In the genomic region with DNA sequence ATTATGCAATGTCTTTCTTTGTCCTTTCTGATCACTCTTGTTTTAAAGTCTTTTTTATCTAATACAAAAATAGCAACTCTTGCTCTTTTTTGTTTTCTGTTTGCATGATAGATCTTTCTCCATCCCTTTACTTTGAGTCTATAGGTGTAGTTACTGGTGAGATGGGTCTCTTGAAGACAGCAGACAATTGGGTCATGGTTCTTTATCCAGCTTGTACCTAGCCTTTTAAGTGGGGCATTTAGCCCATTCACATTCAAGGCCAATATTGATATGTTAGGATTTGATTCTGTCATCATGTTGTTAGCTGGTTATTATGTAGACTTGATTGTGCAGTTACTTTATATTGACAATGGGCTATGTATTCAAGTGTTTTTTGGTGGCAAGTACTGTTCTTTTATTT, we compare ENCODE assay signal across 2 cellular contexts.
TF ChIP-seq lines count a peak whose summit lies in the region.

No MANE protein-coding gene starts in this region.

TF ChIP-seq in A549, 52 proteins besides CTCF, POLR2A, EP300 and RAD21 (continued from another document):
- TF ChIP-seq NFE2L2 (conservative IDR thresholded peaks at IDR 0.05; ENCODE audit: low read length), result no peak
- TF ChIP-seq SMC3 (IDR thresholded peaks at IDR 0.05), result no peak
- no peak for TF ChIP-seq MYC (IDR thresholded peaks at IDR 0.05; ENCODE audit: borderline replicate concordance, low read length)
- TF ChIP-seq FOSB (CRISPR knock-in tag; IDR thresholded peaks at IDR 0.05), result no peak
TF ChIP-seq in A549: peak in this region for 0.

TF ChIP-seq in HEK293, 187 proteins besides CTCF, POLR2A, EP300 and RAD21 (continued from another document):
- TF ChIP-seq ZNF529 (tag by site-specific recombination; IDR thresholded peaks at IDR 0.05; ENCODE audit: insufficient replicate concordance) (peak; percentile 86), ZFP69B (tag by site-specific recombination; IDR thresholded peaks at IDR 0.05) (no peak), SETDB1 (IDR thresholded peaks at IDR 0.05; ENCODE audit: insufficient read length, low read length) (peak; percentile 89)
